In genomic region chr3:80771085-80771484, GRCh38 we compare ENCODE assay signal across 11 cellular contexts.
A peak's percentile ranks its signal among the peaks of the same experiment; 100 is the strongest.
DNase-seq lines count a peak whose midpoint lies in the region; ATAC-seq and TF ChIP-seq lines count a peak whose summit lies in the region.
"Had no signal": no experiment of that assay in that cellular context is flagged by ENCODE, and none has a peak within 500 bp of the region (broad histone marks: within the 10 kb centered on the region; RNA-seq: fewer than 3 reads in every experiment).

No MANE protein-coding gene starts in this region.

- H3K36me3 ChIP-seq in ectodermal cell (ENCODE audit: control insufficient read depth, insufficient read depth, low read length): no peaks in the 10 kb centered on the region
- no peaks in the 10 kb centered on the region for H3K36me3 ChIP-seq in PC-9 (ENCODE audit: low read depth)
- H3K36me3 ChIP-seq: transverse colon had no signal

- H3K4me1 ChIP-seq in ectodermal cell (ENCODE audit: control insufficient read depth, insufficient read depth, low read length) (no peaks in the 10 kb centered on the region), PC-9 (replicated peaks; ENCODE audit: insufficient read depth) (no peaks in the 10 kb centered on the region)
- H3K4me1 ChIP-seq: transverse colon had no signal

- no peaks in the 10 kb centered on the region for H3K9me2 ChIP-seq in PC-9 (ENCODE audit: insufficient read depth)

- H3K27ac ChIP-seq in ectodermal cell (ENCODE audit: insufficient read depth, low read depth, low read length, poor library complexity, severe bottlenecking): no peak overlapping the region
- no peak overlapping the region for H3K27ac ChIP-seq in PC-9
- H3K27ac ChIP-seq: transverse colon had no signal

- no peaks in the 10 kb centered on the region for H3K79me2 ChIP-seq in PC-9 (ENCODE audit: low read depth)

- no peaks in the 10 kb centered on the region for H3F3A ChIP-seq in PC-9 (ENCODE audit: insufficient read depth, low read depth)

- H4K20me1 ChIP-seq in PC-9 (ENCODE audit: insufficient read depth): no peaks in the 10 kb centered on the region

- no peak overlapping the region for H2AFZ ChIP-seq in PC-9

- H3K9me3 ChIP-seq in ectodermal cell (ENCODE audit: control insufficient read depth, low read length) (no peaks in the 10 kb centered on the region), PC-9 (ENCODE audit: insufficient read depth, low read depth) (no peaks in the 10 kb centered on the region)
- H3K9me3 ChIP-seq: transverse colon had no signal

- H3K4me3 ChIP-seq in ectodermal cell (ENCODE audit: insufficient read depth, low read depth, low read length): peak overlapping the region; percentile 28
- no peak overlapping the region for H3K4me3 ChIP-seq in PC-9
- H3K4me3 ChIP-seq: transverse colon had no signal

- POLR2A ChIA-PET in PC-9 (lab: Charles Lee; ENCODE audit: unreplicated experiment): no interaction called here

- H3K27me3 ChIP-seq in ectodermal cell (ENCODE audit: control insufficient read depth, insufficient read depth, low read length, poor library complexity, severe bottlenecking): no peaks in the 10 kb centered on the region
- no peaks in the 10 kb centered on the region for H3K27me3 ChIP-seq in PC-9 (ENCODE audit: insufficient read depth, low read depth)
- H3K27me3 ChIP-seq: transverse colon had no signal

- H3K4me2 ChIP-seq in PC-9: no peak overlapping the region

- intact Hi-C loops in PC-9 (cut with micrococcal nuclease; ENCODE audit: unreplicated experiment): no loop called here

- 81 to 86% methylated on average over 7 of the region's 7 CpGs for WGBS in ectodermal cell, 2 experiments

- CTCF ChIA-PET in PC-9 (lab: Charles Lee): no interaction called here

- DNase-seq in NOMO-1 treated with DMSO at 0.1 percent for 48 hours (lab: John Stamatoyannopoulos, UW; ENCODE audit: unreplicated experiment) (peak; percentile 8), NOMO-1 treated with dmso at 0.1 percent for 144 hours (lab: John Stamatoyannopoulos, UW; ENCODE audit: unreplicated experiment) (no peak), NCI-H69 (lab: John Stamatoyannopoulos, UW) (peak; percentile 31), renal cortical epithelial cell (ENCODE audit: low read depth) (peak; percentile 13), omental fat pad (ENCODE audit: low spot score) (no peak), PC-9 (no peak)
- DNase-seq: NCI-H1417; stimulated activated CD4-positive, alpha-beta T cell treated with anti-CD3 and anti-CD28 coated beads, Interleukin-4, amount 100 ng/mL, for 1 hour; transverse colon had no signal

- no TSS peak for BruUV-seq in PC-9 (replicated peaks; lab: Mats Ljungman, UMichigan)

- ATAC-seq in GM18873 (IDR thresholded peaks at IDR 0.05; ENCODE audit: low FRiP score, unreplicated experiment) (no peak), omental fat pad (ENCODE audit: low FRiP score) (no peak)

- no peak for TF ChIP-seq CTCF in omental fat pad (IDR thresholded peaks at IDR 0.05)
- no peak for TF ChIP-seq CTCF in PC-9 (conservative IDR thresholded peaks at IDR 0.05)

Comparison
In these comparisons a context has a peak if more than half of its experiments do, and no peak if none do; other contexts are left out.
1. DNase-seq: peak in NOMO-1 treated with DMSO at 0.1 percent for 48 hours (single experiment), NCI-H69 (single experiment) and renal cortical epithelial cell (single experiment); none in NOMO-1 treated with dmso at 0.1 percent for 144 hours (single experiment), omental fat pad (single experiment) and PC-9 (0 of 2).